Comparison of ENCODE assay signal across 8 cellular contexts in the genomic region with DNA sequence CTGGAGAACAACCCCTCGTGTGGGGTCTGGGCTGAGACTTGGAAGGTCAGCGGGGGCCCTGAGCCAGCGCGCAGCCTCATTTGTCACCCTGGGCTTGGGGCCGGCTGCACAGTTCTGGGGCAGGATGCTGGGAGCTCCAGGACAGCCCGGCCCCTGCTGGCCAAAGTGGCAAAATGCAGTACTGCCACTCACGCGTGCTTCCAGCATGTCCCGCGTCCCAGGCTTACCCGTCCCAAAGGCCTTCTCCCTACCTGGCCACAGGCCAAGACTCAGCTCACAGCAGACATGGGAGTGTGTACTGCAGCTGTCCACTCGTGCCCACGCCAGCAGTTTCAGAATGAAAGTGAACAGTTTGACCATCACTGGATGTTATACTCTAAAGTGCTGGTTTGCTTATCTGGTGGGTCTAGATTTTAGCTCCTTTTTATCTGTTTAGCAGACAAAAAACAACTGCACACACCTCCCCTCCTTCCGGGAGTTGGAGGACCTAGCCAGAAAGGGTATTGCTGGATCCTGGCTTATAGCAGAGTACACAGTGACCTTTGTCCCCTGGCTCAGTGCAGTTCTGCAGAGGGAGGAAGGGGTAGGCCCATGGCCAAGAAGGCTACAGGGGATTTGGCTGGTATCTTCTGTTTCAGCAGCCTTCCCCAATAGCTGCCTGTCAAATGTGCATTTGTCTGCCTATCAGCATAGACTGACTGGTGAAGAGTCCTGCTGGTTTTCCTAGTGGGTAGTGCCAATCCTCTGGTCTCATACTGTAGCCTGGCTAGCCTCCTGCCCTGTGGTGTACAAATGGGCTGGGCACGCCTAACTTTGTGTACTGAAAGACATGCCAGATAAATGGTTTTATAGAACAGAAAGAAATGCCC. TPM values are rescaled to one million over a fixed set of nuclear protein-coding genes. Genes with fewer than 3 reads are reported as not detected.
DNase-seq lines count a peak whose midpoint lies in the region; FAIRE-seq and TF ChIP-seq lines count a peak whose summit lies in the region.

No MANE protein-coding gene starts in this region.

- H3K9me2 ChIP-seq in Karpas-422 (replicated peaks; ENCODE audit: insufficient read depth, low read length): no peaks in the 10 kb centered on the region

- H3K9me3 Mint-ChIP-seq in immature natural killer cell: no peaks in the 10 kb centered on the region

- H3K27ac ChIP-seq in Karpas-422 (ENCODE audit: low read length) (no peak overlapping the region), WERI-Rb-1 (no peak overlapping the region), skeletal muscle tissue (ENCODE audit: low read depth, low read length) (peak overlapping the region; percentile 67)

- DNase-seq in AG20443 (ENCODE audit: low spot score) (peak; percentile 95), GM19240 (ENCODE audit: insufficient read length, low spot score) (peak; percentile 88), Karpas-422 (peak; percentile 93), WERI-Rb-1 (peak; percentile 82), bronchial epithelial cell (ENCODE audit: low read depth) (peak; percentile 47), immature natural killer cell (peak; percentile 12 to 40 (median 35)), OCI-M2 (lab: John Stamatoyannopoulos, UW; ENCODE audit: unreplicated experiment) (no peak)

- no peak for FAIRE-seq in bronchial epithelial cell (lab: Jason Lieb, UNC)

- no peak overlapping the region for H3K4me3 Mint-ChIP-seq in immature natural killer cell

- peaks cover 0 to 2% (median 1%) of the 10 kb centered on the region in 3 donors for H3K27me3 Mint-ChIP-seq in immature natural killer cell (ENCODE audit: low read depth in 3 of 3)

- peak overlapping the region; percentile 55 for H3K9ac ChIP-seq in Karpas-422 (ENCODE audit: low read length)
- peak overlapping the region; percentile 32 to 78 (median 68) for H3K9ac ChIP-seq in skeletal muscle tissue (ENCODE audit: low read depth in 1 of 3, low read length in 3 of 3)

- H3K79me2 ChIP-seq in Karpas-422 (ENCODE audit: low read length): no peaks in the 10 kb centered on the region

- peaks cover 22% of the 10 kb centered on the region for H3K4me1 ChIP-seq in Karpas-422 (ENCODE audit: low read length)
- H3K4me1 ChIP-seq in skeletal muscle tissue (ENCODE audit: control insufficient read depth in 3 of 3, insufficient read depth in 3 of 3, low read length in 3 of 3): peaks cover 22 to 33% (median 30%) of the 10 kb centered on the region in 3 donors

- H3K36me3 Mint-ChIP-seq in immature natural killer cell: no peaks in the 10 kb centered on the region

- H3K27me3 ChIP-seq in Karpas-422 (ENCODE audit: low read length) (no peaks in the 10 kb centered on the region), WERI-Rb-1 (ENCODE audit: insufficient read depth, low read depth, severe bottlenecking) (no peaks in the 10 kb centered on the region), bronchial epithelial cell (ENCODE audit: control insufficient read depth, insufficient read depth, low read length) (no peaks in the 10 kb centered on the region), skeletal muscle tissue (ENCODE audit: control insufficient read depth in 3 of 3, insufficient read depth in 3 of 3, low read length in 3 of 3) (no peaks in the 10 kb centered on the region)

- no peaks in the 10 kb centered on the region for H3K9me3 ChIP-seq in Karpas-422 (ENCODE audit: low read length)
- H3K9me3 ChIP-seq in WERI-Rb-1 (ENCODE audit: severe bottlenecking): no peaks in the 10 kb centered on the region
- H3K9me3 ChIP-seq in skeletal muscle tissue (ENCODE audit: control insufficient read depth in 3 of 3, low read length in 3 of 3): no peaks in the 10 kb centered on the region

- no peaks in the 10 kb centered on the region for H4K20me1 ChIP-seq in Karpas-422 (ENCODE audit: insufficient read depth, low read depth, low read length)

- H3K4me2 ChIP-seq in Karpas-422 (ENCODE audit: low read depth, low read length, poor library complexity, severe bottlenecking): peak overlapping the region; percentile 73

- H3K36me3 ChIP-seq in Karpas-422 (ENCODE audit: insufficient read depth, low read length): no peaks in the 10 kb centered on the region
- H3K36me3 ChIP-seq in WERI-Rb-1: no peaks in the 10 kb centered on the region
- no peaks in the 10 kb centered on the region for H3K36me3 ChIP-seq in bronchial epithelial cell (ENCODE audit: control insufficient read depth, insufficient read depth, low read length)
- no peaks in the 10 kb centered on the region for H3K36me3 ChIP-seq in skeletal muscle tissue (ENCODE audit: control insufficient read depth in 3 of 3, insufficient read depth in 3 of 3, low read length in 3 of 3)

- peak overlapping the region; percentile 93 for H2AFZ ChIP-seq in Karpas-422 (ENCODE audit: low read length)

- peaks cover 0 to 4% of the 10 kb centered on the region in 2 donors for H3K4me1 Mint-ChIP-seq in immature natural killer cell

- TF ChIP-seq CTCF in WERI-Rb-1 (IDR thresholded peaks at IDR 0.05; ENCODE audit: low read depth, low read length): peak; percentile 94
- peak; percentile 89 for TF ChIP-seq CTCF in bronchial epithelial cell (IDR thresholded peaks at IDR 0.05; ENCODE audit: insufficient read depth, low read length, severe bottlenecking)

- H3K27ac Mint-ChIP-seq in immature natural killer cell: peak overlapping the region in 1 of 6 donors; percentile 39

- H3K4me3 ChIP-seq in Karpas-422 (ENCODE audit: low read length) (peak overlapping the region; percentile 55), WERI-Rb-1 (ENCODE audit: low read depth, low read length) (no peak overlapping the region), bronchial epithelial cell (ENCODE audit: low read depth, low read length) (no peak overlapping the region), skeletal muscle tissue (ENCODE audit: low read length in 3 of 3) (peak overlapping the region; percentile 52 to 70 (median 69))

RNA-seq across cellular contexts. Expression of gene IP6K2, which starts 23.2 kb away (rescaled TPM):
- 93.6 and 104 TPM in 2 replicates for total RNA-seq in Karpas-422 (2014; rRNA removed; shearing (Covaris generic); ENCODE audit: low replicate concordance)
- 37.4 and 53.8 TPM in 2 replicates for total RNA-seq in bronchial epithelial cell
- 10 to 100 TPM; 55.5 to 82.3 (median 63.7) TPM for polyA plus RNA-seq in immature natural killer cell
- 33.9 TPM for total RNA-seq in skeletal muscle tissue

RNA-seq across cellular contexts. Expression of gene NCKIPSD, which starts 54.5 kb away (rescaled TPM):
- 25.5 and 36.1 TPM in 2 replicates for total RNA-seq in Karpas-422 (2014; rRNA removed; shearing (Covaris generic); ENCODE audit: low replicate concordance)
- total RNA-seq in bronchial epithelial cell (10.5 and 14.3 TPM in 2 replicates), skeletal muscle tissue (3.1 TPM)
- 1 to 10 TPM; 4.8 to 8.7 (median 5.6) TPM for polyA plus RNA-seq in immature natural killer cell

Comparison
In these comparisons a context has a peak if more than half of its experiments do, and no peak if none do; other contexts are left out.
1. H3K4me3 ChIP-seq: peak in Karpas-422 (single experiment) and skeletal muscle tissue (3 of 3); none in WERI-Rb-1 (single experiment) and bronchial epithelial cell (single experiment).